ENCODE assay signal across 14 cellular contexts in the genomic region with DNA sequence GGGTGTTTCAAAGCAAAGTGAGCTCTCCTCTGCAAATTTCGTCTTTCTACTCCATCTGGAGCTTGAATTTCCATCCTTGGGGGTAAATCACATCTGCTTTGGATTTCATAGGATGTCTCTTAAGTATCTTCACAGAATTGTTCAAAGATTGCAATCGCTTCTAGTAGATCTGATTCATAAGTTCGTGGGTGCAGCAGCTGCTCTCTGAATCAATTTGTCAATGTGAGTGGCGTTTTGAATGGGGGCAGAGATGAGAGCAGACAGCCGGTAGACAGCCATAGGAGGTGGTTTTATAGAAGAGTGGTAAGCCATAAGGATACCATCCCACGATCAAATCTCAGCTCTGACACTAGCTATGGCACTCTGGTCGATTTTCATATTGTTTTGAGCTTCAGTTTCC.
DNase-seq lines count a peak whose midpoint lies in the region; ATAC-seq and TF ChIP-seq lines count a peak whose summit lies in the region.
"Had no signal": no experiment of that assay in that cellular context is flagged by ENCODE, and none has a peak within 500 bp of the region (broad histone marks: within the 10 kb centered on the region; RNA-seq: fewer than 3 reads in every experiment).

No MANE protein-coding gene starts in this region.

- peaks cover 0 to 13% (median 0%) of the 10 kb centered on the region in 4 donors for H3K9me3 ChIP-seq in esophagus muscularis mucosa
- H3K9me3 ChIP-seq: A549, BLaER1 had no signal

- no peak overlapping the region for H3K4me3 ChIP-seq in esophagus muscularis mucosa
- H3K4me3 ChIP-seq: A549, BLaER1 had no signal

- no peaks in the 10 kb centered on the region for H3K36me3 ChIP-seq in esophagus muscularis mucosa
- H3K36me3 ChIP-seq: BLaER1 had no signal

- no peaks in the 10 kb centered on the region for H3K4me1 ChIP-seq in esophagus muscularis mucosa
- H3K4me1 ChIP-seq: BLaER1 had no signal

- intact Hi-C loops in esophagus muscularis mucosa (cut with DNase I): no loop called here
- intact Hi-C loops in left ventricle myocardium superior (cut with micrococcal nuclease): no loop called here

- no peak overlapping the region for H3K27ac ChIP-seq in esophagus muscularis mucosa (replicated peaks in 1 of 4)
- H3K27ac ChIP-seq: A549, BLaER1 had no signal

- no peak for ATAC-seq in left ventricle myocardium superior
- ATAC-seq: A549, HepG2 had no signal

- no peak for TF ChIP-seq CTCF in esophagus muscularis mucosa (IDR thresholded peaks at IDR 0.05)

- DNase-seq in NCI-H2171 (lab: John Stamatoyannopoulos, UW) (peak; percentile 10), NCI-H524 treated with DMSO at 0.1 percent for 48 hours (lab: John Stamatoyannopoulos, UW) (peak; percentile 11), middle frontal gyrus (ENCODE audit: extremely low spot score, low spot score) (peak; percentile 4), NCI-H146 (lab: John Stamatoyannopoulos, UW) (no peak), esophagus muscularis mucosa (ENCODE audit: extremely low spot score) (no peak), pons (ENCODE audit: low spot score) (no peak), left ventricle myocardium superior (no peak)
- DNase-seq: CD8-positive, alpha-beta memory T cell; DMS53; HCEC 1CT; HFFc6 had no signal

- no peak for TF ChIP-seq POLR2A in esophagus muscularis mucosa (IDR thresholded peaks at IDR 0.05; ENCODE audit: low read depth)

- peaks cover 0 to 18% (median 0%) of the 10 kb centered on the region in 4 donors for H3K27me3 ChIP-seq in esophagus muscularis mucosa
- H3K27me3 ChIP-seq: BLaER1 had no signal

- TF ChIP-seq EP300 in esophagus muscularis mucosa (IDR thresholded peaks at IDR 0.05): no peak

- WGBS in esophagus muscularis mucosa: 49% methylated on average over 7 of the region's 7 CpGs

Comparison
In these comparisons a context has a peak if more than half of its experiments do, and no peak if none do; other contexts are left out.
1. DNase-seq: peak in NCI-H2171 (single experiment), NCI-H524 treated with DMSO at 0.1 percent for 48 hours (single experiment) and middle frontal gyrus (single experiment); none in NCI-H146 (single experiment), esophagus muscularis mucosa (single experiment), pons (single experiment) and left ventricle myocardium superior (single experiment).